Comparison of ENCODE assay signal across 1 cellular context in genomic region chr6:28880894-28881780, GRCh38.
TF ChIP-seq lines count a peak whose summit lies in the region.

No MANE protein-coding gene starts in this region.

TF ChIP-seq in GM12878, 131 proteins besides CTCF, POLR2A, EP300 and RAD21 (continued from another document and continues in another):
- TF ChIP-seq CUX1 (IDR thresholded peaks at IDR 0.05; ENCODE audit: insufficient replicate concordance, low read depth, low read length) (no peak), MEF2B (IDR thresholded peaks at IDR 0.05; ENCODE audit: partially characterized antibody, poor library complexity, severe bottlenecking) (no peak), SMAD5 (IDR thresholded peaks at IDR 0.05; ENCODE audit: low read depth) (no peak), NRF1 (conservative IDR thresholded peaks at IDR 0.05; ENCODE audit: low read depth, low read length) (no peak), JUNB (IDR thresholded peaks at IDR 0.05) (no peak), DPF2 (IDR thresholded peaks at IDR 0.05) (no peak), CBFB (IDR thresholded peaks at IDR 0.05; ENCODE audit: low read depth) (no peak), E2F8 (IDR thresholded peaks at IDR 0.05; ENCODE audit: low read depth, partially characterized antibody) (no peak), ZBTB33 (IDR thresholded peaks at IDR 0.05) (no peak), POLR2AphosphoS5 (IDR thresholded peaks at IDR 0.05; ENCODE audit: low read length) (no peak), MEF2A (IDR thresholded peaks at IDR 0.05; ENCODE audit: insufficient read depth, low read depth, low read length) (0 out of 2 replicates have a peak, but pooled peaks have one; percentile 25), BCL11A (IDR thresholded peaks at IDR 0.05; ENCODE audit: low read depth, low read length) (no peak), CHD2 (IDR thresholded peaks at IDR 0.05; ENCODE audit: borderline replicate concordance, low read depth, low read length) (no peak), TARDBP (IDR thresholded peaks at IDR 0.05; ENCODE audit: borderline replicate concordance) (peak; percentile 95), ETV6 (conservative IDR thresholded peaks at IDR 0.05 in 1 of 2, IDR thresholded peaks at IDR 0.05 in 1 of 2; ENCODE audit: borderline replicate concordance in 1 of 2, low read depth in 1 of 2) (no peak), SREBF2 (IDR thresholded peaks at IDR 0.05; ENCODE audit: low read length) (peak; percentile 93), GABPA (IDR thresholded peaks at IDR 0.05; ENCODE audit: low read depth) (no peak), RUNX3 (IDR thresholded peaks at IDR 0.05; ENCODE audit: low read length) (peak; percentile 76), YBX1 (IDR thresholded peaks at IDR 0.05) (no peak), KLF5 (IDR thresholded peaks at IDR 0.05; ENCODE audit: partially characterized antibody) (no peak), ZBTB40 (IDR thresholded peaks at IDR 0.05; ENCODE audit: borderline replicate concordance) (peak; percentile 79), SKIL (IDR thresholded peaks at IDR 0.05; ENCODE audit: low read depth, poor library complexity, severe bottlenecking) (peak; percentile 64), ZBTB4 (CRISPR knock-in tag; IDR thresholded peaks at IDR 0.05) (no peak), MLLT1 (IDR thresholded peaks at IDR 0.05) (0 out of 2 replicates have a peak, but pooled peaks have one; percentile 24), RBBP5 (conservative IDR thresholded peaks at IDR 0.05) (no peak), BACH1 (IDR thresholded peaks at IDR 0.05; ENCODE audit: borderline replicate concordance) (no peak), EGR1 (IDR thresholded peaks at IDR 0.05; ENCODE audit: borderline replicate concordance in 1 of 2, low read depth in 2 of 2, low read length in 2 of 2) (no peak), KDM1A (IDR thresholded peaks at IDR 0.05; ENCODE audit: borderline replicate concordance) (no peak), MYC (IDR thresholded peaks at IDR 0.05; ENCODE audit: insufficient read depth, insufficient read length, insufficient replicate concordance, low read length, severe bottlenecking) (no peak), PAX8 (IDR thresholded peaks at IDR 0.05) (no peak), CEBPB (IDR thresholded peaks at IDR 0.05; ENCODE audit: borderline replicate concordance in 1 of 2, low read depth in 2 of 2, low read length in 2 of 2) (no peak), IKZF2 (IDR thresholded peaks at IDR 0.05) (peak in 1 of 2 experiments; percentile 29; a peak in 1 of 4 replicates), STAT1 (conservative IDR thresholded peaks at IDR 0.05) (no peak), SMARCA5 (IDR thresholded peaks at IDR 0.05) (peak; percentile 58; the same call in 1 of the 2 replicates), TCF3 (IDR thresholded peaks at IDR 0.05; ENCODE audit: borderline replicate concordance, insufficient read depth, low read depth, low read length) (no peak), ATF2 (IDR thresholded peaks at IDR 0.05; ENCODE audit: low read length) (no peak), SRF (IDR thresholded peaks at IDR 0.05; ENCODE audit: low read depth in 2 of 2, low read length in 2 of 2) (no peak)
